In genomic region chr16:4988647-4989046, GRCh38 we compare ENCODE assay signal across 27 cellular contexts. TPM values are rescaled to one million over a fixed set of nuclear protein-coding genes. Genes with fewer than 3 reads are reported as not detected.
"Had no signal": no experiment of that assay in that cellular context is flagged by ENCODE, and none has a peak within 500 bp of the region (broad histone marks: within the 10 kb centered on the region; RNA-seq: fewer than 3 reads in every experiment).

No MANE protein-coding gene starts in this region.

- H3K9me3 ChIP-seq: SJCRH30, SK-N-SH had no signal

- H3K36me3 Mint-ChIP-seq: activated CD4-positive, alpha-beta memory T cell treated with anti-CD3 and anti-CD28 coated beads for 36 hours; activated naive CD8-positive, alpha-beta T cell had no signal

- H3K9me3 Mint-ChIP-seq: activated CD4-positive, alpha-beta memory T cell treated with anti-CD3 and anti-CD28 coated beads for 36 hours; activated naive CD4-positive, alpha-beta T cell treated with anti-CD3 and anti-CD28 coated beads for 36 hours; activated T-helper 17 cell treated with anti-CD3 and anti-CD28 coated beads, Interleukin-2, amount 50 U/mL, for 72 hours had no signal

- H3K4me3 ChIP-seq: Peyer's patch, SJCRH30 had no signal

- H3K27me3 ChIP-seq: SJCRH30 had no signal

- H3K27ac Mint-ChIP-seq: activated CD4-positive, alpha-beta memory T cell treated with anti-CD3 and anti-CD28 coated beads for 36 hours; activated CD4-positive, alpha-beta T cell treated with anti-CD3 and anti-CD28 coated beads, Interleukin-2, amount 10 ng/mL, durations not matched to agents 7 days and 5 days; activated naive CD4-positive, alpha-beta T cell treated with anti-CD3 and anti-CD28 coated beads for 36 hours; activated naive CD8-positive, alpha-beta T cell; activated T-helper 17 cell treated with anti-CD3 and anti-CD28 coated beads, Interleukin-2, amount 50 U/mL, for 72 hours had no signal

- DNase-seq: activated CD4-positive, alpha-beta memory T cell treated with anti-CD3 and anti-CD28 coated beads for 36 hours; activated CD4-positive, alpha-beta T cell treated with anti-CD3 and anti-CD28 coated beads, Interleukin-2, amount 10 ng/mL, durations not matched to agents 7 days and 5 days; activated CD4-positive, CD25-positive, alpha-beta regulatory T cell; activated gamma-delta T cell; activated naive CD4-positive, alpha-beta T cell treated with anti-CD3 and anti-CD28 coated beads for 36 hours; activated T-cell treated with anti-CD3 and anti-CD28 coated beads for 4 hours; activated T-cell treated with anti-CD3 and anti-CD28 coated beads, Interleukin-2, amount 50 U/mL, for 48 hours; amygdala; cerebellar nuclear complex; NCI-H1092; NCI-H1417 treated with DMSO at 0.1 percent for 48 hours; NCI-H1694; NCI-H2029 treated with DMSO at 0.1 percent for 48 hours; NCI-H345; NCI-H510A treated with DMSO at 0.1 percent for 48 hours; Peyer's patch; Right ventricle myocardium superior; SJCRH30; T-helper 1 cell had no signal

- H3K27ac ChIP-seq: Peyer's patch, RWPE1, SJCRH30, VCaP had no signal

- H3K4me1 Mint-ChIP-seq: activated CD4-positive, alpha-beta T cell treated with anti-CD3 and anti-CD28 coated beads, Interleukin-2, amount 10 ng/mL, durations not matched to agents 7 days and 5 days; activated T-helper 17 cell treated with anti-CD3 and anti-CD28 coated beads, Interleukin-2, amount 50 U/mL, for 72 hours had no signal

- H3K4me3 Mint-ChIP-seq: activated CD4-positive, alpha-beta memory T cell treated with anti-CD3 and anti-CD28 coated beads for 36 hours; activated CD4-positive, alpha-beta T cell treated with anti-CD3 and anti-CD28 coated beads, Interleukin-2, amount 10 ng/mL, durations not matched to agents 7 days and 5 days; activated naive CD4-positive, alpha-beta T cell treated with anti-CD3 and anti-CD28 coated beads for 36 hours; activated naive CD8-positive, alpha-beta T cell; activated T-helper 17 cell treated with anti-CD3 and anti-CD28 coated beads, Interleukin-2, amount 50 U/mL, for 72 hours had no signal

- H3K4me1 ChIP-seq: SJCRH30 had no signal

- H3K36me3 ChIP-seq: Peyer's patch, SJCRH30 had no signal

RNA-seq across cellular contexts. Expression of gene SEC14L5, which starts 30.5 kb away (rescaled TPM):
- total RNA-seq: activated CD4-positive, alpha-beta T cell treated with anti-CD3 and anti-CD28 coated beads, Interleukin-2, amount 10 ng/mL, durations not matched to agents 7 days and 5 days; activated CD8-positive, alpha-beta memory T cell treated with anti-CD3 and anti-CD28 coated beads for 36 hours; activated naive CD4-positive, alpha-beta T cell treated with anti-CD3 and anti-CD28 coated beads for 36 hours; MCF 10A; SJCRH30; T-helper 2 cell treated with Interferon-gamma antibody and Interleukin-4, amounts not matched to agents 100 ng/mL and 5 ng/mL, for 36 hours had no signal

RNA-seq across cellular contexts. Expression of gene PPL, which starts 51.7 kb away (rescaled TPM):
- total RNA-seq: activated CD4-positive, alpha-beta T cell treated with anti-CD3 and anti-CD28 coated beads, Interleukin-2, amount 10 ng/mL, durations not matched to agents 7 days and 5 days; activated CD8-positive, alpha-beta memory T cell treated with anti-CD3 and anti-CD28 coated beads for 36 hours; activated T-helper 17 cell treated with anti-CD3 and anti-CD28 coated beads, Interleukin-2, amount 50 U/mL, for 72 hours; T-helper 2 cell treated with Interferon-gamma antibody and Interleukin-4, amounts not matched to agents 100 ng/mL and 5 ng/mL, for 36 hours had no signal
